In the genomic region with DNA sequence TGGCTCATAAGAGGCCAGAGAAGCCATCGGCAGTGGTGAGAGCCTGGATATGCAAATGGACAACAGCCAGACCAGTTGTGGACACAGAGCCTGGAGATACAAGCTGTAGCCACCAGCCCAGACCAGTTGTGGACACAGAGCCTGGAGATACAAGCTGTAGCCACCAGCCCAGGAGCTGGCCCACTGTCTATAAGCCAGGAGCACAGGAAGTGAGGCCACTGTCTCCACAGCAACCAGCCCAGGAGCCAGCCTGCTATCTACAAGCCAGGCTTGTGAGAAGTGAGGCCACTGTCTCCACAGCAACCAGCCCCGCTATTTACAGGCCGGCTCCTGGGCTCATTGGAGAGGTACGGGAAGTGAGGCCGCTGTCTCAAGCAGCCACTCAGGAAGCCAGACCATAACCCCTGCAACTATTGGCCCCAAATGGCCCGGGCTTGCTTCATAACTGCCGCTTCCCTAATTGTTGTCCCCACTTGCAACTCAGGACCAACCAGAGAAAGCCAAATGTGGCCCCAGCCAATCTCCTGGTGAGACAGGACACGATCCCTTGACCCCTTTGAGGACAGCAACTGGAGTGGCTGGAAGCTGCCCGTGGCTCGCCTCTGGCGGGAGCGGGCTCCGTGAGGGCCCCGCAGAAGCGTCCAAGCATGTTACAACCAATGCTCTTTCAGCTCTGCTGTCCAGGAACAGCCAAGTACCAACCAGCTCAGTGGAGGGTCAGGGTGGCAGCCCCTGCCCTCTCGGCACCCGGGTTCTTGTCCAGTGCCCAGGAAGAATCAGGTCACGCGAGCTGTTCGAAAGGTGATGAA, we compare ENCODE assay signal across 1 cellular context.
TF ChIP-seq lines count a peak whose summit lies in the region.

No MANE protein-coding gene starts in this region.

TF ChIP-seq in HepG2, 621 proteins besides CTCF, POLR2A, EP300 and RAD21 (continued from another document and continues in another):
- TF ChIP-seq FOXK1 (CRISPR knock-in tag; IDR thresholded peaks at IDR 0.05; ENCODE audit: borderline replicate concordance, low read depth) (no peak), RFX3 (CRISPR knock-in tag; IDR thresholded peaks at IDR 0.05) (peak; percentile 74), PHF5A (CRISPR knock-in tag; IDR thresholded peaks at IDR 0.05; ENCODE audit: low read depth, unreplicated experiment) (peak; percentile 52), ELF4 (CRISPR knock-in tag; IDR thresholded peaks at IDR 0.05; ENCODE audit: borderline replicate concordance) (no peak), KLF9 (CRISPR knock-in tag; IDR thresholded peaks at IDR 0.05; ENCODE audit: low read depth) (no peak), ZNF720 (CRISPR knock-in tag; IDR thresholded peaks at IDR 0.05) (no peak), STAG1 (CRISPR knock-in tag; IDR thresholded peaks at IDR 0.05) (0 out of 2 replicates have a peak, but pooled peaks have one; percentile 2), DPF2 (CRISPR knock-in tag; IDR thresholded peaks at IDR 0.05; ENCODE audit: borderline replicate concordance, low read depth) (no peak), SNAI1 (CRISPR knock-in tag; IDR thresholded peaks at IDR 0.05; ENCODE audit: borderline replicate concordance) (no peak), CREB1 (IDR thresholded peaks at IDR 0.05) (no peak), CREB1 (CRISPR knock-in tag; IDR thresholded peaks at IDR 0.05) (no peak), CHD4 (IDR thresholded peaks at IDR 0.05; ENCODE audit: borderline replicate concordance, low read length) (no peak), ZNF616 (CRISPR knock-in tag; IDR thresholded peaks at IDR 0.05; ENCODE audit: low read depth) (no peak), SP2 (CRISPR knock-in tag; IDR thresholded peaks at IDR 0.05) (no peak), GABPA (IDR thresholded peaks at IDR 0.05; ENCODE audit: low read depth, low read length) (no peak), GABPA (CRISPR knock-in tag; IDR thresholded peaks at IDR 0.05; ENCODE audit: low read depth) (peak; percentile 50; the same call in 1 of the 2 replicates), CCDC6 (CRISPR knock-in tag; IDR thresholded peaks at IDR 0.05) (no peak), ERF (CRISPR knock-in tag; IDR thresholded peaks at IDR 0.05) (no peak), ZNF839 (CRISPR knock-in tag; IDR thresholded peaks at IDR 0.05; ENCODE audit: borderline replicate concordance) (no peak), ZFP41 (CRISPR knock-in tag; IDR thresholded peaks at IDR 0.05; ENCODE audit: borderline replicate concordance) (no peak), ZNF329 (CRISPR knock-in tag; IDR thresholded peaks at IDR 0.05; ENCODE audit: low read depth) (no peak), ZNF569 (CRISPR knock-in tag; IDR thresholded peaks at IDR 0.05; ENCODE audit: borderline replicate concordance) (no peak), ZNF737 (CRISPR knock-in tag; IDR thresholded peaks at IDR 0.05; ENCODE audit: borderline replicate concordance) (no peak), ZNF253 (CRISPR knock-in tag; IDR thresholded peaks at IDR 0.05; ENCODE audit: borderline replicate concordance) (no peak), MZF1 (CRISPR knock-in tag; IDR thresholded peaks at IDR 0.05; ENCODE audit: borderline replicate concordance) (no peak), ZNF256 (CRISPR knock-in tag; conservative IDR thresholded peaks at IDR 0.05) (no peak), TCF12 (IDR thresholded peaks at IDR 0.05) (no peak), TCF12 (CRISPR knock-in tag; IDR thresholded peaks at IDR 0.05) (no peak), KLF16 (CRISPR knock-in tag; IDR thresholded peaks at IDR 0.05) (no peak), ZNF224 (CRISPR knock-in tag; IDR thresholded peaks at IDR 0.05) (no peak), TBX3 (IDR thresholded peaks at IDR 0.05; ENCODE audit: borderline replicate concordance) (no peak), ZFX (CRISPR knock-in tag; IDR thresholded peaks at IDR 0.05; ENCODE audit: low read depth) (no peak), AGO2 (optimal IDR thresholded peaks at IDR 0.05; ENCODE audit: low read depth, low read length) (no peak), CEBPB (IDR thresholded peaks at IDR 0.05; ENCODE audit: borderline replicate concordance, low read depth, low read length) (no peak), HMGA1 (CRISPR knock-in tag; conservative IDR thresholded peaks at IDR 0.05) (no peak), NFYB (CRISPR knock-in tag; IDR thresholded peaks at IDR 0.05) (peak; percentile 49; the same call in 1 of the 2 replicates)
- TF ChIP-seq, protein P1, sequence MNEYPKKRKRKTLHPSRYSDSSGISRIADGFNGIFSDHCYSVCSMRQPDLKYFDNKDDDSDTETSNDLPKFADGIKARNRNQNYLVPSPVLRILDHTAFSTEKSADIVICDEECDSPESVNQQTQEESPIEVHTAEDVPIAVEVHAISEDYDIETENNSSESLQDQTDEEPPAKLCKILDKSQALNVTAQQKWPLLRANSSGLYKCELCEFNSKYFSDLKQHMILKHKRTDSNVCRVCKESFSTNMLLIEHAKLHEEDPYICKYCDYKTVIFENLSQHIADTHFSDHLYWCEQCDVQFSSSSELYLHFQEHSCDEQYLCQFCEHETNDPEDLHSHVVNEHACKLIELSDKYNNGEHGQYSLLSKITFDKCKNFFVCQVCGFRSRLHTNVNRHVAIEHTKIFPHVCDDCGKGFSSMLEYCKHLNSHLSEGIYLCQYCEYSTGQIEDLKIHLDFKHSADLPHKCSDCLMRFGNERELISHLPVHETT (CRISPR knock-in tag; conservative IDR thresholded peaks at IDR 0.05): no peak
- TF ChIP-seq, protein P2, sequence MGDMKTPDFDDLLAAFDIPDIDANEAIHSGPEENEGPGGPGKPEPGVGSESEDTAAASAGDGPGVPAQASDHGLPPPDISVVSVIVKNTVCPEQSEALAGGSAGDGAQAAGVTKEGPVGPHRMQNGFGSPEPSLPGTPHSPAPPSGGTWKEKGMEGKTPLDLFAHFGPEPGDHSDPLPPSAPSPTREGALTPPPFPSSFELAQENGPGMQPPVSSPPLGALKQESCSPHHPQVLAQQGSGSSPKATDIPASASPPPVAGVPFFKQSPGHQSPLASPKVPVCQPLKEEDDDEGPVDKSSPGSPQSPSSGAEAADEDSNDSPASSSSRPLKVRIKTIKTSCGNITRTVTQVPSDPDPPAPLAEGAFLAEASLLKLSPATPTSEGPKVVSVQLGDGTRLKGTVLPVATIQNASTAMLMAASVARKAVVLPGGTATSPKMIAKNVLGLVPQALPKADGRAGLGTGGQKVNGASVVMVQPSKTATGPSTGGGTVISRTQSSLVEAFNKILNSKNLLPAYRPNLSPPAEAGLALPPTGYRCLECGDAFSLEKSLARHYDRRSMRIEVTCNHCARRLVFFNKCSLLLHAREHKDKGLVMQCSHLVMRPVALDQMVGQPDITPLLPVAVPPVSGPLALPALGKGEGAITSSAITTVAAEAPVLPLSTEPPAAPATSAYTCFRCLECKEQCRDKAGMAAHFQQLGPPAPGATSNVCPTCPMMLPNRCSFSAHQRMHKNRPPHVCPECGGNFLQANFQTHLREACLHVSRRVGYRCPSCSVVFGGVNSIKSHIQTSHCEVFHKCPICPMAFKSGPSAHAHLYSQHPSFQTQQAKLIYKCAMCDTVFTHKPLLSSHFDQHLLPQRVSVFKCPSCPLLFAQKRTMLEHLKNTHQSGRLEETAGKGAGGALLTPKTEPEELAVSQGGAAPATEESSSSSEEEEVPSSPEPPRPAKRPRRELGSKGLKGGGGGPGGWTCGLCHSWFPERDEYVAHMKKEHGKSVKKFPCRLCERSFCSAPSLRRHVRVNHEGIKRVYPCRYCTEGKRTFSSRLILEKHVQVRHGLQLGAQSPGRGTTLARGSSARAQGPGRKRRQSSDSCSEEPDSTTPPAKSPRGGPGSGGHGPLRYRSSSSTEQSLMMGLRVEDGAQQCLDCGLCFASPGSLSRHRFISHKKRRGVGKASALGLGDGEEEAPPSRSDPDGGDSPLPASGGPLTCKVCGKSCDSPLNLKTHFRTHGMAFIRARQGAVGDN (CRISPR knock-in tag; IDR thresholded peaks at IDR 0.05): peak; percentile 75
- TF ChIP-seq, protein P3, sequence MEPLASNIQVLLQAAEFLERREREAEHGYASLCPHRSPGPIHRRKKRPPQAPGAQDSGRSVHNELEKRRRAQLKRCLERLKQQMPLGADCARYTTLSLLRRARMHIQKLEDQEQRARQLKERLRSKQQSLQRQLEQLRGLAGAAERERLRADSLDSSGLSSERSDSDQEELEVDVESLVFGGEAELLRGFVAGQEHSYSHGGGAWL (CRISPR knock-in tag; IDR thresholded peaks at IDR 0.05): no peak
- TF ChIP-seq, protein P4, sequence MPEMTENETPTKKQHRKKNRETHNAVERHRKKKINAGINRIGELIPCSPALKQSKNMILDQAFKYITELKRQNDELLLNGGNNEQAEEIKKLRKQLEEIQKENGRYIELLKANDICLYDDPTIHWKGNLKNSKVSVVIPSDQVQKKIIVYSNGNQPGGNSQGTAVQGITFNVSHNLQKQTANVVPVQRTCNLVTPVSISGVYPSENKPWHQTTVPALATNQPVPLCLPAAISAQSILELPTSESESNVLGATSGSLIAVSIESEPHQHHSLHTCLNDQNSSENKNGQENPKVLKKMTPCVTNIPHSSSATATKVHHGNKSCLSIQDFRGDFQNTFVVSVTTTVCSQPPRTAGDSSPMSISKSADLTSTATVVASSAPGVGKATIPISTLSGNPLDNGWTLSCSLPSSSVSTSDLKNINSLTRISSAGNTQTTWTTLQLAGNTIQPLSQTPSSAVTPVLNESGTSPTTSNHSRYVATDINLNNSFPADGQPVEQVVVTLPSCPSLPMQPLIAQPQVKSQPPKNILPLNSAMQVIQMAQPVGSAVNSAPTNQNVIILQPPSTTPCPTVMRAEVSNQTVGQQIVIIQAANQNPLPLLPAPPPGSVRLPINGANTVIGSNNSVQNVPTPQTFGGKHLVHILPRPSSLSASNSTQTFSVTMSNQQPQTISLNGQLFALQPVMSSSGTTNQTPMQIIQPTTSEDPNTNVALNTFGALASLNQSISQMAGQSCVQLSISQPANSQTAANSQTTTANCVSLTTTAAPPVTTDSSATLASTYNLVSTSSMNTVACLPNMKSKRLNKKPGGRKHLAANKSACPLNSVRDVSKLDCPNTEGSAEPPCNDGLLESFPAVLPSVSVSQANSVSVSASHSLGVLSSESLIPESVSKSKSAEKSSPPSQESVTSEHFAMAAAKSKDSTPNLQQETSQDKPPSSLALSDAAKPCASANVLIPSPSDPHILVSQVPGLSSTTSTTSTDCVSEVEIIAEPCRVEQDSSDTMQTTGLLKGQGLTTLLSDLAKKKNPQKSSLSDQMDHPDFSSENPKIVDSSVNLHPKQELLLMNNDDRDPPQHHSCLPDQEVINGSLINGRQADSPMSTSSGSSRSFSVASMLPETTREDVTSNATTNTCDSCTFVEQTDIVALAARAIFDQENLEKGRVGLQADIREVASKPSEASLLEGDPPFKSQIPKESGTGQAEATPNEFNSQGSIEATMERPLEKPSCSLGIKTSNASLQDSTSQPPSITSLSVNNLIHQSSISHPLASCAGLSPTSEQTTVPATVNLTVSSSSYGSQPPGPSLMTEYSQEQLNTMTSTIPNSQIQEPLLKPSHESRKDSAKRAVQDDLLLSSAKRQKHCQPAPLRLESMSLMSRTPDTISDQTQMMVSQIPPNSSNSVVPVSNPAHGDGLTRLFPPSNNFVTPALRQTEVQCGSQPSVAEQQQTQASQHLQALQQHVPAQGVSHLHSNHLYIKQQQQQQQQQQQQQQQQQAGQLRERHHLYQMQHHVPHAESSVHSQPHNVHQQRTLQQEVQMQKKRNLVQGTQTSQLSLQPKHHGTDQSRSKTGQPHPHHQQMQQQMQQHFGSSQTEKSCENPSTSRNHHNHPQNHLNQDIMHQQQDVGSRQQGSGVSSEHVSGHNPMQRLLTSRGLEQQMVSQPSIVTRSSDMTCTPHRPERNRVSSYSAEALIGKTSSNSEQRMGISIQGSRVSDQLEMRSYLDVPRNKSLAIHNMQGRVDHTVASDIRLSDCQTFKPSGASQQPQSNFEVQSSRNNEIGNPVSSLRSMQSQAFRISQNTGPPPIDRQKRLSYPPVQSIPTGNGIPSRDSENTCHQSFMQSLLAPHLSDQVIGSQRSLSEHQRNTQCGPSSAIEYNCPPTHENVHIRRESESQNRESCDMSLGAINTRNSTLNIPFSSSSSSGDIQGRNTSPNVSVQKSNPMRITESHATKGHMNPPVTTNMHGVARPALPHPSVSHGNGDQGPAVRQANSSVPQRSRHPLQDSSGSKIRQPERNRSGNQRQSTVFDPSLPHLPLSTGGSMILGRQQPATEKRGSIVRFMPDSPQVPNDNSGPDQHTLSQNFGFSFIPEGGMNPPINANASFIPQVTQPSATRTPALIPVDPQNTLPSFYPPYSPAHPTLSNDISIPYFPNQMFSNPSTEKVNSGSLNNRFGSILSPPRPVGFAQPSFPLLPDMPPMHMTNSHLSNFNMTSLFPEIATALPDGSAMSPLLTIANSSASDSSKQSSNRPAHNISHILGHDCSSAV (CRISPR knock-in tag; IDR thresholded peaks at IDR 0.05; ENCODE audit: borderline replicate concordance): no peak
- TF ChIP-seq, protein P5, sequence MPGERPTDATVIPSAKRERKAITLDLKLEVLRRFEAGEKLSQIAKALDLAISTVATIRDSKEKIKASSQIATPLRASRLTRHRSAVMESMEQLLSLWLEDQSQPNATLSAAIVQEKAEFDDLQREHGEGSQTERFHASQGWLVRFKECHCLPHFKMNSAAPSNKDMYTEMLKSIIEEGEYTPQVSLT (CRISPR knock-in tag; IDR thresholded peaks at IDR 0.05; ENCODE audit: borderline replicate concordance, low read depth): no peak
- TF ChIP-seq, protein P6, sequence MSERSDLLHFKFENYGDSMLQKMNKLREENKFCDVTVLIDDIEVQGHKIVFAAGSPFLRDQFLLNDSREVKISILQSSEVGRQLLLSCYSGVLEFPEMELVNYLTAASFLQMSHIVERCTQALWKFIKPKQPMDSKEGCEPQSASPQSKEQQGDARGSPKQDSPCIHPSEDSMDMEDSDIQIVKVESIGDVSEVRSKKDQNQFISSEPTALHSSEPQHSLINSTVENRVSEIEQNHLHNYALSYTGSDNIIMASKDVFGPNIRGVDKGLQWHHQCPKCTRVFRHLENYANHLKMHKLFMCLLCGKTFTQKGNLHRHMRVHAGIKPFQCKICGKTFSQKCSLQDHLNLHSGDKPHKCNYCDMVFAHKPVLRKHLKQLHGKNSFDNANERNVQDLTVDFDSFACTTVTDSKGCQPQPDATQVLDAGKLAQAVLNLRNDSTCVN (CRISPR knock-in tag; IDR thresholded peaks at IDR 0.05; ENCODE audit: borderline replicate concordance): no peak
- TF ChIP-seq, protein P7, sequence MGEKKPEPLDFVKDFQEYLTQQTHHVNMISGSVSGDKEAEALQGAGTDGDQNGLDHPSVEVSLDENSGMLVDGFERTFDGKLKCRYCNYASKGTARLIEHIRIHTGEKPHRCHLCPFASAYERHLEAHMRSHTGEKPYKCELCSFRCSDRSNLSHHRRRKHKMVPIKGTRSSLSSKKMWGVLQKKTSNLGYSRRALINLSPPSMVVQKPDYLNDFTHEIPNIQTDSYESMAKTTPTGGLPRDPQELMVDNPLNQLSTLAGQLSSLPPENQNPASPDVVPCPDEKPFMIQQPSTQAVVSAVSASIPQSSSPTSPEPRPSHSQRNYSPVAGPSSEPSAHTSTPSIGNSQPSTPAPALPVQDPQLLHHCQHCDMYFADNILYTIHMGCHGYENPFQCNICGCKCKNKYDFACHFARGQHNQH (CRISPR knock-in tag; IDR thresholded peaks at IDR 0.05): 0 out of 2 replicates have a peak, but pooled peaks have one; percentile 22
- TF ChIP-seq, protein P8, sequence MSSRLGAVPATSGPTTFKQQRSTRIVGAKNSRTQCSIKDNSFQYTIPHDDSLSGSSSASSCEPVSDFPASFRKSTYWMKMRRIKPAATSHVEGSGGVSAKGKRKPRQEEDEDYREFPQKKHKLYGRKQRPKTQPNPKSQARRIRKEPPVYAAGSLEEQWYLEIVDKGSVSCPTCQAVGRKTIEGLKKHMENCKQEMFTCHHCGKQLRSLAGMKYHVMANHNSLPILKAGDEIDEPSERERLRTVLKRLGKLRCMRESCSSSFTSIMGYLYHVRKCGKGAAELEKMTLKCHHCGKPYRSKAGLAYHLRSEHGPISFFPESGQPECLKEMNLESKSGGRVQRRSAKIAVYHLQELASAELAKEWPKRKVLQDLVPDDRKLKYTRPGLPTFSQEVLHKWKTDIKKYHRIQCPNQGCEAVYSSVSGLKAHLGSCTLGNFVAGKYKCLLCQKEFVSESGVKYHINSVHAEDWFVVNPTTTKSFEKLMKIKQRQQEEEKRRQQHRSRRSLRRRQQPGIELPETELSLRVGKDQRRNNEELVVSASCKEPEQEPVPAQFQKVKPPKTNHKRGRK (CRISPR knock-in tag; IDR thresholded peaks at IDR 0.05): no peak
